Comparison of ENCODE assay signal across 20 cellular contexts in the genomic region with DNA sequence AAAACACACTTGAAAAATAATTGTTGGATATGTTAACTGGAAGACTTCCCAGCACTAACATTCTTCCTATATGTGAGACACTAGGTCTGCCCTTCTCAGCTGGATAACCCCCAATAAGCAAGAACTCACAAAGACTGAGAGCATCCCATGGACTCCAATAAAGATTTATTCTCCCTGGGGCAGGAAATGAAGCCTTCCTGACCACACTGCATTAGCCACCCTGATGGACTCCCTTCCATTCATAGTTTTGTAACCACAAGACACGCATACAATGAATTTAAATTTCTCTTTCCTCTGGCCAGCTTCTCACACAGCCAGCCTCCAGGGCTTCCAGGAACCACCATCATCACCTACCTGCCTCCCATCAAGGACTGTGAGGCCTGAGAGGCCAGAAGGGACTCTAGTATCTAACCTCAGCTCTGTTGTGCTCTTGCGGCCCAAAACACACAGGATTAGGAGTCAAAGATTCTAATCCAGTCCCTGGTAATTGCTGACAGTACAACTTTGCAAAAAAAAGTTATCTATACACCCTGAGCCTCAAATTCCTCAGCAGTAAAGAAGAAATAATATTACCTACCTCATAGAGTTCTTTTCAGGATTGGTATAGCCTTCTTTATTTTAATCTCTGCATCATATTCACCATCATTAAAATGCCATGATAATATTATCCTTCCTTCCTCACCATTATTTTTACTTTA. TPM values are rescaled to one million over a fixed set of nuclear protein-coding genes. Genes with fewer than 3 reads are reported as not detected.
A peak's percentile ranks its signal among the peaks of the same experiment; 100 is the strongest.
DNase-seq lines count a peak whose midpoint lies in the region; ATAC-seq and TF ChIP-seq lines count a peak whose summit lies in the region.
"Had no signal": no experiment of that assay in that cellular context is flagged by ENCODE, and none has a peak within 500 bp of the region (broad histone marks: within the 10 kb centered on the region; RNA-seq: fewer than 3 reads in every experiment).

No MANE protein-coding gene starts in this region.

- no peak overlapping the region for H2AFZ ChIP-seq in osteoblast (ENCODE audit: low read length)

- H3K27ac ChIP-seq in endodermal cell (ENCODE audit: low read depth, low read length) (peak overlapping the region; percentile 22), osteoblast (ENCODE audit: low read depth, low read length) (peak overlapping the region; percentile 55)
- H3K27ac ChIP-seq: ascending aorta, C4-2B, Peyer's patch, uterus had no signal

- H3K9me3 ChIP-seq in endodermal cell (ENCODE audit: control insufficient read depth, low read length) (no peaks in the 10 kb centered on the region), osteoblast (ENCODE audit: low read depth, low read length) (no peaks in the 10 kb centered on the region)
- H3K9me3 ChIP-seq: ascending aorta, Peyer's patch, uterus had no signal

- ATAC-seq in HG03159 (IDR thresholded peaks at IDR 0.05; ENCODE audit: unreplicated experiment) (no peak), HG02970 (IDR thresholded peaks at IDR 0.05; ENCODE audit: low FRiP score, unreplicated experiment) (no peak)
- ATAC-seq: left cardiac atrium; stimulated activated memory B cell treated with anti-CD40 and anti-IgM and Interleukin-4, amounts not matched to agents 10 μg/mL and 1 μg/mL and 100 μg/mL, for 72 hours had no signal

- no peak overlapping the region for H3K4me3 Mint-ChIP-seq in endodermal cell
- H3K4me3 Mint-ChIP-seq: stimulated activated memory B cell treated with anti-CD40 and anti-IgM and Interleukin-4, amounts not matched to agents 10 μg/mL and 1 μg/mL and 100 μg/mL, for 72 hours had no signal

- H3K27ac Mint-ChIP-seq in endodermal cell: peak overlapping the region; percentile 14
- H3K27ac Mint-ChIP-seq: stimulated activated memory B cell treated with anti-CD40 and anti-IgM and Interleukin-4, amounts not matched to agents 10 μg/mL and 1 μg/mL and 100 μg/mL, for 72 hours had no signal

- DNase-seq in COLO829 (ENCODE audit: low spot score): peak; percentile 20
- peak; percentile 74 for DNase-seq in NCI-H226
- DNase-seq in endodermal cell: no peak
- peak; percentile 48 for DNase-seq in osteoblast (ENCODE audit: insufficient read length, low spot score, missing footprints)
- DNase-seq in NK-92 treated with Interleukin-12 subunit alpha and Interleukin-12 subunit beta, amount 100 ng/mL, for 24 hours (lab: John Stamatoyannopoulos, UW): no peak
- no peak for DNase-seq in NCI-H1092 treated with DMSO at 0.1 percent for 48 hours (lab: John Stamatoyannopoulos, UW)
- DNase-seq: effector CD8-positive, alpha-beta T cell; head of caudate nucleus; KG1; left cardiac atrium; NCI-H1694 treated with DMSO at 0.1 percent for 48 hours; Peyer's patch; stimulated activated CD4-positive, alpha-beta T cell treated with anti-CD3 and anti-CD28 coated beads, Interleukin-4, amount 100 ng/mL, for 4 hours; T-helper 2 cell; uterus had no signal

- no peaks in the 10 kb centered on the region for H3K27me3 Mint-ChIP-seq in endodermal cell (ENCODE audit: insufficient read depth)
- H3K27me3 Mint-ChIP-seq: stimulated activated memory B cell treated with anti-CD40 and anti-IgM and Interleukin-4, amounts not matched to agents 10 μg/mL and 1 μg/mL and 100 μg/mL, for 72 hours had no signal

- H3K4me3 ChIP-seq in endodermal cell (ENCODE audit: low read length) (no peak overlapping the region), osteoblast (ENCODE audit: insufficient read depth, low read length) (no peak overlapping the region)
- H3K4me3 ChIP-seq: ascending aorta, Peyer's patch, uterus had no signal

- TF ChIP-seq CTCF in endodermal cell (conservative IDR thresholded peaks at IDR 0.05) (no peak), osteoblast (IDR thresholded peaks at IDR 0.05; ENCODE audit: extremely low read depth, low read depth, low read length) (no peak)

- no peaks in the 10 kb centered on the region for H4K20me1 ChIP-seq in osteoblast (ENCODE audit: insufficient read depth, low read length)

- peaks cover 40% of the 10 kb centered on the region for H3K36me3 Mint-ChIP-seq in endodermal cell (ENCODE audit: low read depth)

- H3K36me3 ChIP-seq in endodermal cell (ENCODE audit: control insufficient read depth, insufficient read depth, low read length): peaks cover 45% of the 10 kb centered on the region
- H3K36me3 ChIP-seq in osteoblast (ENCODE audit: insufficient read depth, low read length): peaks cover 4% of the 10 kb centered on the region
- H3K36me3 ChIP-seq: uterus had no signal

- H3K9me3 Mint-ChIP-seq in endodermal cell: no peaks in the 10 kb centered on the region
- H3K9me3 Mint-ChIP-seq: stimulated activated memory B cell treated with anti-CD40 and anti-IgM and Interleukin-4, amounts not matched to agents 10 μg/mL and 1 μg/mL and 100 μg/mL, for 72 hours had no signal

- no peak overlapping the region for H3K9ac ChIP-seq in endodermal cell (ENCODE audit: extremely low read depth, low read length, poor library complexity, severe bottlenecking)

- no peaks in the 10 kb centered on the region for H3K4me1 Mint-ChIP-seq in endodermal cell
- H3K4me1 Mint-ChIP-seq: stimulated activated memory B cell treated with anti-CD40 and anti-IgM and Interleukin-4, amounts not matched to agents 10 μg/mL and 1 μg/mL and 100 μg/mL, for 72 hours had no signal

- peak overlapping the region; percentile 12 for H3K4me2 ChIP-seq in osteoblast (ENCODE audit: insufficient read depth, low read length)

- no peaks in the 10 kb centered on the region for H3K79me2 ChIP-seq in osteoblast (ENCODE audit: insufficient read depth, low read length)

- no peaks in the 10 kb centered on the region for H3K27me3 ChIP-seq in endodermal cell (ENCODE audit: control insufficient read depth, insufficient read depth, low read length, poor library complexity, severe bottlenecking)
- H3K27me3 ChIP-seq in osteoblast (ENCODE audit: insufficient read depth, low read length): no peaks in the 10 kb centered on the region
- H3K27me3 ChIP-seq: ascending aorta, Peyer's patch, uterus had no signal

- WGBS in endodermal cell (ENCODE audit: insufficient coverage in 1 of 2, insufficient read length in 1 of 2), 2 experiments: 74 to 97% methylated on average over 2 of the region's 2 CpGs

- H3K4me1 ChIP-seq in endodermal cell (ENCODE audit: control insufficient read depth, insufficient read depth, low read length) (no peaks in the 10 kb centered on the region), osteoblast (ENCODE audit: insufficient read depth, low read length) (peaks cover 21% of the 10 kb centered on the region)
- H3K4me1 ChIP-seq: ascending aorta, Peyer's patch, uterus had no signal

RNA-seq across cellular contexts. Expression of a gene that starts 45.6 kb away (rescaled TPM):
- total RNA-seq in endodermal cell (not detected), osteoblast (not detected in 2 replicates)
- polyA plus RNA-seq in endodermal cell (2013, experiment 1 of 2): not detected
- not detected for polyA plus RNA-seq in endodermal cell (2013, experiment 2 of 2)
- total RNA-seq: ascending aorta, left cardiac atrium, Peyer's patch had no signal

Comparison
In these comparisons a context has a peak if more than half of its experiments do, and no peak if none do; other contexts are left out.
1. DNase-seq: peak in COLO829 (single experiment), NCI-H226 (single experiment) and osteoblast (single experiment); none in endodermal cell (single experiment), NK-92 treated with Interleukin-12 subunit alpha and Interleukin-12 subunit beta, amount 100 ng/mL, for 24 hours (single experiment) and NCI-H1092 treated with DMSO at 0.1 percent for 48 hours (single experiment).